ENCODE assay signal across 9 cellular contexts in the genomic region with DNA sequence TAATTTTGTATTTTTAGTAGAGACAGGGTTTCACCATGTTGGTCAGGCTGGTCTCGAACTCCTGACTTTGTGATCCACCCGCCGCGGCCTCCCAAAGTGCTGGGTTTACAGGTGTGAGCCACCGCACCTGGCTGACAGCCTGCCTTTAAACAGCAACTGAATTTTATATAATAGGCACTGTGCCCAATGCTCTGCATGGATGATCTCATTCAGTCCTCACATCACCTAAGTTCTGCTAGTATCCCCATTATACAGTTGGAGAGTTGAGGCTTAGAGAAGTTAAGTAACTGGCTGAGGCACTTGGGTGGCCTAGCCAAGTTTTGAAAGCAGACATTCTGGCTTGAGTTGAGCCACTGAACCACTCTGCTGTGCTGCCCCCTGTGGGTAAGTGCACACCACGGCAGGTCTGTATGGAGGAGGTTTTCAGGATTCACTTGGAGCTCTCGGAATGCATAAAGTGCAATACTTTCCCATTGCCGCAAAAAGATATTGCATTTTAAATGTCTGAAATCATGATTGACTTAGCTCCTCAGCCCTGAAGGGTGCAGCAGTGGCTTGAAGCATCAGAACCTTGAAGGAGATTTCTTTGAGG.
DNase-seq lines count a peak whose midpoint lies in the region; ATAC-seq and TF ChIP-seq lines count a peak whose summit lies in the region.
"Had no signal": no experiment of that assay in that cellular context is flagged by ENCODE, and none has a peak within 500 bp of the region (broad histone marks: within the 10 kb centered on the region; RNA-seq: fewer than 3 reads in every experiment).

No MANE protein-coding gene starts in this region.

- H3K27ac ChIP-seq in 22Rv1 = no peak overlapping the region
- H3K27ac ChIP-seq in Peyer's patch = no peak overlapping the region

- DNase-seq in Peyer's patch (no peak), foreskin fibroblast (peak in 1 of 2 donors; percentile 47), GOT3 (lab: John Stamatoyannopoulos, UW) (no peak), DMS153 treated with DMSO at 0.1 percent for 48 hours (lab: John Stamatoyannopoulos, UW; ENCODE audit: unreplicated experiment) (no peak)
- DNase-seq: NCI-H1436 had no signal

- ATAC-seq in GM18858 (IDR thresholded peaks at IDR 0.05; ENCODE audit: unreplicated experiment) (no peak), GM21576 (IDR thresholded peaks at IDR 0.05; ENCODE audit: unreplicated experiment) (no peak)

- no peaks in the 10 kb centered on the region for H3K4me1 ChIP-seq in Peyer's patch

- no peak for TF ChIP-seq POLR2A in Peyer's patch (IDR thresholded peaks at IDR 0.05)

- H3K27me3 ChIP-seq in Peyer's patch = no peaks in the 10 kb centered on the region

- H3K9me3 ChIP-seq in Peyer's patch = peaks cover 0 to 3% (median 0%) of the 10 kb centered on the region in 4 donors

- H3K4me3 ChIP-seq in Peyer's patch (no peak overlapping the region), foreskin fibroblast (ENCODE audit: low read depth in 1 of 2, low read length in 2 of 2) (no peak overlapping the region)

- no peaks in the 10 kb centered on the region for H3K36me3 ChIP-seq in Peyer's patch

- TF ChIP-seq CTCF in 22Rv1 (IDR thresholded peaks at IDR 0.05) = peak; percentile 72
- peak; percentile 68 for TF ChIP-seq CTCF in GM12872 (IDR thresholded peaks at IDR 0.05; ENCODE audit: insufficient read depth, low read depth, low read length)
- peak in 4 of 6 experiments; percentile 15 to 33 (median 29) for TF ChIP-seq CTCF in Peyer's patch (IDR thresholded peaks at IDR 0.05)
- TF ChIP-seq CTCF in foreskin fibroblast (IDR thresholded peaks at IDR 0.05; ENCODE audit: low read depth, low read length) = peak; percentile 53
